Comparison of ENCODE assay signal across 8 cellular contexts in the genomic region with DNA sequence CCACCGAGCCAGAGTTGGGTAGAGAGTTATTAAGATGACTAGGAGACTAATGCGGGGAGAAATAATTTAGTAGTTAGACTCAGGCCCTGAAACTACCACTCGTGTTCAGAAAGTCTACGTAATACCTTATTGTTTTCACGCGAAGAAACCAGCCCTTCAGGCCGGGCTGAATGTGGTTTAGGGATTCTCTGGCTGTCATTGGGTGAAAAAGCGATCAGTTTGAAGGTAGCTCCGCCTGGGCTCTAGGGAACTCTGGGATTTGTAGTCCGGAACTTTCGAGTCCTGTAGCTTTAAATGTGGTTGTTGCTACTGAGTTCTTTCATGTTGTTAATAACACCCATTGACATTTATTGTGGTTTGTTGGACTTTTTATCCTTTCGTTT. TPM values are rescaled to one million over a fixed set of nuclear protein-coding genes. Genes with fewer than 3 reads are reported as not detected.
DNase-seq lines count a peak whose midpoint lies in the region; ATAC-seq and TF ChIP-seq lines count a peak whose summit lies in the region.

No MANE protein-coding gene starts in this region.

- H3K36me3 Mint-ChIP-seq in progenitor cell of endocrine pancreas (ENCODE audit: insufficient read depth), result peaks cover 6% of the 10 kb centered on the region

- H3K27me3 Mint-ChIP-seq in progenitor cell of endocrine pancreas, result no peaks in the 10 kb centered on the region

- H3K36me3 ChIP-seq in left ventricle myocardium inferior (no peaks in the 10 kb centered on the region), upper lobe of right lung (no peaks in the 10 kb centered on the region)

- TF ChIP-seq CTCF in GM10266 (IDR thresholded peaks at IDR 0.05; ENCODE audit: control insufficient read depth, insufficient read depth, low read depth, missing control alignments) (no peak), left ventricle myocardium inferior (IDR thresholded peaks at IDR 0.05; ENCODE audit: borderline replicate concordance) (no peak), progenitor cell of endocrine pancreas (IDR thresholded peaks at IDR 0.05; ENCODE audit: unreplicated experiment) (no peak), upper lobe of right lung (IDR thresholded peaks at IDR 0.05) (no peak)

- H3K27me3 ChIP-seq in left ventricle myocardium inferior (ENCODE audit: low read depth) (no peaks in the 10 kb centered on the region), upper lobe of right lung (no peaks in the 10 kb centered on the region)

- DNase-seq in GM10266 (ENCODE audit: extremely low spot score) (peak; percentile 72), NCI-H1105 treated with DMSO at 0.1 percent for 48 hours (lab: John Stamatoyannopoulos, UW) (peak; percentile 95), SKM-1 (lab: John Stamatoyannopoulos, UW; ENCODE audit: unreplicated experiment) (peak; percentile 75), amniotic epithelial cell (ENCODE audit: low read depth) (peak; percentile 98), left ventricle myocardium inferior (peak; percentile 62), progenitor cell of endocrine pancreas (ENCODE audit: low spot score, unreplicated experiment) (peak; percentile 43), upper lobe of right lung (peak; percentile 76)

- peaks cover 1% of the 10 kb centered on the region for H3K4me1 Mint-ChIP-seq in progenitor cell of endocrine pancreas (ENCODE audit: low read depth)

- H3K4me3 ChIP-seq in left ventricle myocardium inferior (peak overlapping the region; percentile 77), upper lobe of right lung (peak overlapping the region; percentile 68)

- H3K27ac Mint-ChIP-seq in progenitor cell of endocrine pancreas, result peak overlapping the region; percentile 96

- intact Hi-C loops in left ventricle myocardium inferior (cut with micrococcal nuclease) (loop anchor here (10.0 kb wide), 1 partner anchor 257 kb away; no protein-coding TSS in a partner anchor), upper lobe of right lung (cut with DNase I) (no loop called here)

- H3K4me3 Mint-ChIP-seq in progenitor cell of endocrine pancreas (ENCODE audit: low read depth), result peak overlapping the region; percentile 85

- H3K27ac ChIP-seq in left ventricle myocardium inferior (replicated peaks) (peak overlapping the region; percentile 97), upper lobe of right lung (peak overlapping the region; percentile 93)

- ATAC-seq in HG02678 (IDR thresholded peaks at IDR 0.05; ENCODE audit: unreplicated experiment) (peak; percentile 62), upper lobe of right lung (peak; percentile 82)

- no peaks in the 10 kb centered on the region for H3K9me3 Mint-ChIP-seq in progenitor cell of endocrine pancreas (ENCODE audit: low read depth)

- H3K4me1 ChIP-seq in left ventricle myocardium inferior, result peaks cover 20% of the 10 kb centered on the region
- H3K4me1 ChIP-seq in upper lobe of right lung, result no peaks in the 10 kb centered on the region

- H3K9me3 ChIP-seq in left ventricle myocardium inferior (replicated peaks) (no peaks in the 10 kb centered on the region), upper lobe of right lung (no peaks in the 10 kb centered on the region)

RNA-seq across cellular contexts. Expression of gene WDR89, which starts 0.5 kb away (rescaled TPM):
- 6.3 TPM for total RNA-seq in left ventricle myocardium inferior
- 18.6 and 20.6 TPM in 2 replicates for total RNA-seq in progenitor cell of endocrine pancreas
- total RNA-seq in upper lobe of right lung, result 12.4 TPM

Comparison
In these comparisons a context has a peak if more than half of its experiments do, and no peak if none do; other contexts are left out.
1. Peak in every context shown above with its lines: DNase-seq, ATAC-seq, H3K4me3 ChIP-seq and H3K27ac ChIP-seq.
2. DNase-seq: peak in every context shown above with its lines; median percentile 98 in amniotic epithelial cell; 95 in NCI-H1105 treated with DMSO at 0.1 percent for 48 hours; 76 in upper lobe of right lung; 75 in SKM-1; 72 in GM10266; 62 in left ventricle myocardium inferior; 43 in progenitor cell of endocrine pancreas.